In genomic region chr4:2041234-2042130, GRCh38 we compare ENCODE assay signal across 1 cellular context.
A peak's percentile ranks its signal among the peaks of the same experiment; 100 is the strongest.
TF ChIP-seq lines count a peak whose summit lies in the region.

No MANE protein-coding gene starts in this region.

TF ChIP-seq in HepG2, 621 proteins besides CTCF, POLR2A, EP300 and RAD21 (continued from another document):
- TF ChIP-seq NFATC3 (CRISPR knock-in tag; IDR thresholded peaks at IDR 0.05), result no peak
- TF ChIP-seq ZNF414 (CRISPR knock-in tag; IDR thresholded peaks at IDR 0.05), result no peak
- TF ChIP-seq RFX1 (IDR thresholded peaks at IDR 0.05), result peak; percentile 75
- 0 out of 2 replicates have a peak, but pooled peaks have one; percentile 31 for TF ChIP-seq ZNF230 (CRISPR knock-in tag; IDR thresholded peaks at IDR 0.05)
- no peak for TF ChIP-seq ZNF331 (CRISPR knock-in tag; IDR thresholded peaks at IDR 0.05)
- TF ChIP-seq REL (CRISPR knock-in tag; conservative IDR thresholded peaks at IDR 0.05), result no peak
- TF ChIP-seq, protein P1, sequence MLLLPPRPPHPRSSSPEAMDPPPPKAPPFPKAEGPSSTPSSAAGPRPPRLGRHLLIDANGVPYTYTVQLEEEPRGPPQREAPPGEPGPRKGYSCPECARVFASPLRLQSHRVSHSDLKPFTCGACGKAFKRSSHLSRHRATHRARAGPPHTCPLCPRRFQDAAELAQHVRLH (CRISPR knock-in tag; IDR thresholded peaks at IDR 0.05; ENCODE audit: borderline replicate concordance, low read depth), result peak; percentile 54; the same call in 1 of the 2 replicates
- no peak for TF ChIP-seq LCORL (IDR thresholded peaks at IDR 0.05)
- TF ChIP-seq LCORL (CRISPR knock-in tag; IDR thresholded peaks at IDR 0.05), result 0 out of 2 replicates have a peak, but pooled peaks have one; percentile 24
- TF ChIP-seq, protein P2, sequence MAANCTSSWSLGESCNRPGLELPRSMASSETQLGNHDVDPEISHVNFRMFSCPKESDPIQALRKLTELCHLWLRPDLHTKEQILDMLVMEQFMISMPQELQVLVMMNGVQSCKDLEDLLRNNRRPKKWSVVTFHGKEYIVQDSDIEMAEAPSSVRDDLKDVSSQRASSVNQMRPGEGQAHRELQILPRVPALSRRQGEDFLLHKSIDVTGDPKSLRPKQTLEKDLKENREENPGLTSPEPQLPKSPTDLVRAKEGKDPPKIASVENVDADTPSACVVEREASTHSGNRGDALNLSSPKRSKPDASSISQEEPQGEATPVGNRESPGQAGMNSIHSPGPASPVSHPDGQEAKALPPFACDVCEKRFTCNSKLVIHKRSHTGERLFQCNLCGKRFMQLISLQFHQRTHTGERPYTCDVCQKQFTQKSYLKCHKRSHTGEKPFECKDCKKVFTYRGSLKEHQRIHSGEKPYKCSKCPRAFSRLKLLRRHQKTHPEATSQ (CRISPR knock-in tag; IDR thresholded peaks at IDR 0.05; ENCODE audit: borderline replicate concordance), result no peak
